8 cellular contexts compared by ENCODE assay signal in genomic region chr3:47163990-47164848, GRCh38. TPM values are rescaled to one million over a fixed set of nuclear protein-coding genes. Genes with fewer than 3 reads are reported as not detected.
A peak's percentile ranks its signal among the peaks of the same experiment; 100 is the strongest.
DNase-seq lines count a peak whose midpoint lies in the region; ATAC-seq and TF ChIP-seq lines count a peak whose summit lies in the region.

A gene with protein sequence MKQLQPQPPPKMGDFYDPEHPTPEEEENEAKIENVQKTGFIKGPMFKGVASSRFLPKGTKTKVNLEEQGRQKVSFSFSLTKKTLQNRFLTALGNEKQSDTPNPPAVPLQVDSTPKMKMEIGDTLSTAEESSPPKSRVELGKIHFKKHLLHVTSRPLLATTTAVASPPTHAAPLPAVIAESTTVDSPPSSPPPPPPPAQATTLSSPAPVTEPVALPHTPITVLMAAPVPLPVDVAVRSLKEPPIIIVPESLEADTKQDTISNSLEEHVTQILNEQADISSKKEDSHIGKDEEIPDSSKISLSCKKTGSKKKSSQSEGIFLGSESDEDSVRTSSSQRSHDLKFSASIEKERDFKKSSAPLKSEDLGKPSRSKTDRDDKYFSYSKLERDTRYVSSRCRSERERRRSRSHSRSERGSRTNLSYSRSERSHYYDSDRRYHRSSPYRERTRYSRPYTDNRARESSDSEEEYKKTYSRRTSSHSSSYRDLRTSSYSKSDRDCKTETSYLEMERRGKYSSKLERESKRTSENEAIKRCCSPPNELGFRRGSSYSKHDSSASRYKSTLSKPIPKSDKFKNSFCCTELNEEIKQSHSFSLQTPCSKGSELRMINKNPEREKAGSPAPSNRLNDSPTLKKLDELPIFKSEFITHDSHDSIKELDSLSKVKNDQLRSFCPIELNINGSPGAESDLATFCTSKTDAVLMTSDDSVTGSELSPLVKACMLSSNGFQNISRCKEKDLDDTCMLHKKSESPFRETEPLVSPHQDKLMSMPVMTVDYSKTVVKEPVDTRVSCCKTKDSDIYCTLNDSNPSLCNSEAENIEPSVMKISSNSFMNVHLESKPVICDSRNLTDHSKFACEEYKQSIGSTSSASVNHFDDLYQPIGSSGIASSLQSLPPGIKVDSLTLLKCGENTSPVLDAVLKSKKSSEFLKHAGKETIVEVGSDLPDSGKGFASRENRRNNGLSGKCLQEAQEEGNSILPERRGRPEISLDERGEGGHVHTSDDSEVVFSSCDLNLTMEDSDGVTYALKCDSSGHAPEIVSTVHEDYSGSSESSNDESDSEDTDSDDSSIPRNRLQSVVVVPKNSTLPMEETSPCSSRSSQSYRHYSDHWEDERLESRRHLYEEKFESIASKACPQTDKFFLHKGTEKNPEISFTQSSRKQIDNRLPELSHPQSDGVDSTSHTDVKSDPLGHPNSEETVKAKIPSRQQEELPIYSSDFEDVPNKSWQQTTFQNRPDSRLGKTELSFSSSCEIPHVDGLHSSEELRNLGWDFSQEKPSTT (N-terminal part only) (minus strand): TSS chr3:47164113. CDS start chr3:47163924, 189 bp downstream.

- peak; percentile 5 to 57 (median 38) for TF ChIP-seq CTCF in uterus (IDR thresholded peaks at IDR 0.05)

- intact Hi-C loops in T-helper 2 cell treated with Interferon-gamma antibody and Interleukin-4, amounts not matched to agents 100 ng/mL and 5 ng/mL, for 36 hours (cut with micrococcal nuclease) = loop anchor here (1.0 to 10.0 kb wide), 9 partner anchors 47 to 1931 kb away; partner anchors contain the start of genes ELP6, KIF9, KLHL18 and NBEAL2
- intact Hi-C loops in right cardiac atrium (cut with DNase I) (loop anchor here in 1 of 4 donors (10.0 kb wide), 1 partner anchor 139 kb away; no protein-coding TSS in a partner anchor), uterus (cut with DNase I; ENCODE audit: low total_unique reads) (no loop called here)

- peak; percentile 6 for DNase-seq in NCI-H1436 treated with DMSO at 0.1 percent for 48 hours (lab: John Stamatoyannopoulos, UW)
- peak; percentile 52 to 96 (median 89) for DNase-seq in anterior cingulate cortex (lab: John Stamatoyannopoulos, UW)
- peak; percentile 97 to 99 (median 98) for DNase-seq in right cardiac atrium
- DNase-seq in putamen (ENCODE audit: low spot score) = peak; percentile 92
- DNase-seq in uterus = peak; percentile 93 to 95

- TF ChIP-seq POLR2A in GM15510 (IDR thresholded peaks at IDR 0.05; ENCODE audit: borderline replicate concordance, extremely low read depth, insufficient read length) (peak; percentile 50), uterus (IDR thresholded peaks at IDR 0.05) (peak in 1 of 2 donors; percentile 71)

- H3K4me3 ChIP-seq in right cardiac atrium (ENCODE audit: low read length) (peak within 1 kb of the TSS; percentile 90), uterus (peak within 1 kb of the TSS; percentile 85 to 88)

- no peaks in the 10 kb centered on the region for H3K36me3 ChIP-seq in uterus

- H3K27me3 ChIP-seq in right cardiac atrium (ENCODE audit: control insufficient read depth, insufficient read depth) = no peaks in the 10 kb centered on the region
- H3K27me3 ChIP-seq in uterus = no peaks in the 10 kb centered on the region

- under 1% methylated on average over 93 of the region's 96 CpGs for WGBS in right cardiac atrium

- H3K9me3 ChIP-seq in right cardiac atrium (ENCODE audit: control insufficient read depth, low read length) (no peaks in the 10 kb centered on the region), uterus (no peaks in the 10 kb centered on the region)

- ATAC-seq in HG02840 (IDR thresholded peaks at IDR 0.05; ENCODE audit: low FRiP score, unreplicated experiment) (peak; percentile 65), right cardiac atrium (peak; percentile 98)

- peaks cover 6% of the 10 kb centered on the region for H3K4me1 ChIP-seq in right cardiac atrium (ENCODE audit: control insufficient read depth, insufficient read depth, low read length)
- H3K4me1 ChIP-seq in uterus = peaks cover 0 to 25% of the 10 kb centered on the region in 2 donors

- H3K27ac ChIP-seq in right cardiac atrium (ENCODE audit: low read length) (peak within 1 kb of the TSS; percentile 93), uterus (peak within 1 kb of the TSS; percentile 91 to 95)

RNA-seq across cellular contexts. Expression of the gene that starts here (rescaled TPM):
- total RNA-seq in T-helper 2 cell treated with Interferon-gamma antibody and Interleukin-4, amounts not matched to agents 100 ng/mL and 5 ng/mL, for 36 hours = 46.2 and 46.5 TPM in 2 replicates
- 10 to 100 TPM; 28.4 to 35.6 (median 32.0) TPM for total RNA-seq in right cardiac atrium
- 10.3 TPM for polyA plus RNA-seq in right cardiac atrium
- 10 to 100 TPM; 70.3 to 92.1 (median 87.3) TPM for total RNA-seq in uterus

Comparison
In these comparisons a context has a peak if more than half of its experiments do, and no peak if none do; other contexts are left out.
1. Peak in every context shown above with its lines: DNase-seq, ATAC-seq, H3K4me3 ChIP-seq and H3K27ac ChIP-seq.
2. DNase-seq: peak in every context shown above with its lines; median percentile 98 in right cardiac atrium; 94 in uterus; 92 in putamen; 89 in anterior cingulate cortex; 6 in NCI-H1436 treated with DMSO at 0.1 percent for 48 hours.